In the genomic region with DNA sequence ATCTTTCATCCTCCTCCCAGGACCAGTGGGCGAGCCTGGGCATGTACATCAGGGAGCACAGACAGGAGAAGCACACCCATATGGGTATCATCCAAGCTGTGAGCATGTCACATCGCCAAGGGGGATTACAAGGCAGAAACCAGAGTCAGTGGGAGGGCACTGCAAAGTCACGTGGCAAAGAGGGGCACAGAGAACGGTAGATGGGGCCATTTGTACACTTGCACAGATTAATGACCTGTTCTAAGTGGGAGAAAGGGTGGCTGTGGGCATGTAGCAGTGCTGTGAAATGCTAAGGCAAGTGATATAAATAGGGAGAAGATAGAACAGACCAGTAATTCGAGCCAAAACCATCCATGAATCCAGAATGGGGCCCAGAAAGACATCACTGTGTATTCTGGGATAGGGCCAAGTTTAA, we compare ENCODE assay signal across 11 cellular contexts.
A peak's percentile ranks its signal among the peaks of the same experiment; 100 is the strongest.
DNase-seq lines count a peak whose midpoint lies in the region; ATAC-seq, FAIRE-seq and TF ChIP-seq lines count a peak whose summit lies in the region.
"Had no signal": no experiment of that assay in that cellular context is flagged by ENCODE, and none has a peak within 500 bp of the region (broad histone marks: within the 10 kb centered on the region; RNA-seq: fewer than 3 reads in every experiment).

No MANE protein-coding gene starts in this region.

- no peaks in the 10 kb centered on the region for H3K27me3 Mint-ChIP-seq in dendritic cell treated with granulocyte-macrophage colony-stimulating factor and Interleukin-4, amounts not matched to agents 40 ng/mL and 50 ng/mL, for 4 days
- H3K27me3 Mint-ChIP-seq: effector memory CD8-positive, alpha-beta T cell had no signal

- peaks cover 75% of the 10 kb centered on the region for H3K4me1 Mint-ChIP-seq in dendritic cell treated with granulocyte-macrophage colony-stimulating factor and Interleukin-4, amounts not matched to agents 40 ng/mL and 50 ng/mL, for 4 days (ENCODE audit: low read depth)

- no peaks in the 10 kb centered on the region for H3K9me3 Mint-ChIP-seq in dendritic cell treated with granulocyte-macrophage colony-stimulating factor and Interleukin-4, amounts not matched to agents 40 ng/mL and 50 ng/mL, for 4 days
- H3K9me3 Mint-ChIP-seq: effector memory CD8-positive, alpha-beta T cell had no signal

- no peak overlapping the region for H3K4me3 ChIP-seq in A549

- TF ChIP-seq RAD21 in A549 (conservative IDR thresholded peaks at IDR 0.05 in 1 of 2, IDR thresholded peaks at IDR 0.05 in 1 of 2), result no peak

- POLR2A ChIA-PET in A549 (lab: Yijun Ruan, JAX), result no interaction called here

- TF ChIP-seq CTCF in A549 (IDR thresholded peaks at IDR 0.05), result no peak
- peak; percentile 3 for TF ChIP-seq CTCF in GM10266 (IDR thresholded peaks at IDR 0.05; ENCODE audit: control insufficient read depth, insufficient read depth, low read depth, missing control alignments)

- no peak overlapping the region for H3K4me3 Mint-ChIP-seq in dendritic cell treated with granulocyte-macrophage colony-stimulating factor and Interleukin-4, amounts not matched to agents 40 ng/mL and 50 ng/mL, for 4 days

- CTCF ChIA-PET in A549 (lab: Yijun Ruan, JAX), result interaction anchor here (0.6 to 2.3 kb wide), 2 partner anchors 35 to 325 kb away, joined by 3 to 6 read pairs; no protein-coding TSS in a partner anchor

- peaks cover 5% of the 10 kb centered on the region for H3K4me1 ChIP-seq in A549

- intact Hi-C loops in dendritic cell treated with granulocyte-macrophage colony-stimulating factor and Interleukin-4, amounts not matched to agents 40 ng/mL and 50 ng/mL, for 4 days (cut with micrococcal nuclease), result no loop called here

- no peak for TF ChIP-seq POLR2A in A549 (IDR thresholded peaks at IDR 0.05; ENCODE audit: low read length)

- H3K4me2 ChIP-seq in A549, result no peak overlapping the region

- H3K27ac Mint-ChIP-seq in dendritic cell treated with granulocyte-macrophage colony-stimulating factor and Interleukin-4, amounts not matched to agents 40 ng/mL and 50 ng/mL, for 4 days, result peak overlapping the region; percentile 5

- WGBS in A549 (ENCODE audit: missing lambda C conversion rate), result 49% methylated on average over 5 of the region's 5 CpGs

- H3K27ac ChIP-seq in A549, result peak overlapping the region; percentile 42 to 45; a peak in 4 of 6 replicates

- ATAC-seq in A549 (no peak), GM21360 (IDR thresholded peaks at IDR 0.05; ENCODE audit: unreplicated experiment) (no peak), GM18867 (IDR thresholded peaks at IDR 0.05; ENCODE audit: unreplicated experiment) (no peak)

- no peak for DNase-seq in A549 (ENCODE audit: low read depth in 1 of 2, low spot score in 1 of 2)
- no peak for DNase-seq in GM10266 (ENCODE audit: extremely low spot score)
- DNase-seq in NCI-H69 (lab: John Stamatoyannopoulos, UW), result peak; percentile 91
- no peak for DNase-seq in kidney tubule cell (ENCODE audit: low spot score)
- no peak for DNase-seq in stimulated activated CD4-positive, alpha-beta T cell treated with anti-CD3 and anti-CD28 coated beads, Interleukin-4, amount 100 ng/mL, for 1 hour
- DNase-seq: activated gamma-delta T cell; Calu3; effector memory CD8-positive, alpha-beta T cell had no signal

- no peaks in the 10 kb centered on the region for H3K9me3 ChIP-seq in A549

- TF ChIP-seq EP300 in A549 (IDR thresholded peaks at IDR 0.05), result no peak

- FAIRE-seq in A549 (lab: Jason Lieb, UNC), result no peak

- H3K36me3 Mint-ChIP-seq in dendritic cell treated with granulocyte-macrophage colony-stimulating factor and Interleukin-4, amounts not matched to agents 40 ng/mL and 50 ng/mL, for 4 days (ENCODE audit: low read depth), result peaks cover 52% of the 10 kb centered on the region

TF ChIP-seq in A549, 52 proteins besides CTCF, POLR2A, EP300 and RAD21:
- TF ChIP-seq, protein P1, sequence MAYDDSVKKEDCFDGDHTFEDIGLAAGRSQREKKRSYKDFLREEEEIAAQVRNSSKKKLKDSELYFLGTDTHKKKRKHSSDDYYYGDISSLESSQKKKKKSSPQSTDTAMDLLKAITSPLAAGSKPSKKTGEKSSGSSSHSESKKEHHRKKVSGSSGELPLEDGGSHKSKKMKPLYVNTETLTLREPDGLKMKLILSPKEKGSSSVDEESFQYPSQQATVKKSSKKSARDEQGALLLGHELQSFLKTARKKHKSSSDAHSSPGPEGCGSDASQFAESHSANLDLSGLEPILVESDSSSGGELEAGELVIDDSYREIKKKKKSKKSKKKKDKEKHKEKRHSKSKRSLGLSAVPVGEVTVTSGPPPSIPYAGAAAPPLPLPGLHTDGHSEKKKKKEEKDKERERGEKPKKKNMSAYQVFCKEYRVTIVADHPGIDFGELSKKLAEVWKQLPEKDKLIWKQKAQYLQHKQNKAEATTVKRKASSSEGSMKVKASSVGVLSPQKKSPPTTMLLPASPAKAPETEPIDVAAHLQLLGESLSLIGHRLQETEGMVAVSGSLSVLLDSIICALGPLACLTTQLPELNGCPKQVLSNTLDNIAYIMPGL (CRISPR knock-in tag; IDR thresholded peaks at IDR 0.05; ENCODE audit: borderline replicate concordance), result no peak
- TF ChIP-seq HDAC2 (IDR thresholded peaks at IDR 0.05), result no peak
- no peak for TF ChIP-seq CBX8 (IDR thresholded peaks at IDR 0.05)
- no peak for TF ChIP-seq TP53 (CRISPR knock-in tag; IDR thresholded peaks at IDR 0.05)
- no peak for TF ChIP-seq HEYL (CRISPR knock-in tag; IDR thresholded peaks at IDR 0.05)
- no peak for TF ChIP-seq BHLHE40 (IDR thresholded peaks at IDR 0.05; ENCODE audit: low read depth, low read length)
- TF ChIP-seq MAFK (IDR thresholded peaks at IDR 0.05; ENCODE audit: partially characterized antibody), result no peak
- no peak for TF ChIP-seq PBX3 (IDR thresholded peaks at IDR 0.05)
- no peak for TF ChIP-seq FOXS1 (CRISPR knock-in tag; IDR thresholded peaks at IDR 0.05)
- no peak for TF ChIP-seq SMC3 (IDR thresholded peaks at IDR 0.05)
- no peak for TF ChIP-seq SREBF2 (IDR thresholded peaks at IDR 0.05)
- no peak for TF ChIP-seq GATA3 (IDR thresholded peaks at IDR 0.05; ENCODE audit: borderline replicate concordance)
- TF ChIP-seq MAX (IDR thresholded peaks at IDR 0.05), result no peak
- no peak for TF ChIP-seq RFX5 (IDR thresholded peaks at IDR 0.05)
- TF ChIP-seq KDM5A (IDR thresholded peaks at IDR 0.05), result no peak
- TF ChIP-seq FOSB (CRISPR knock-in tag; IDR thresholded peaks at IDR 0.05), result no peak
- no peak for TF ChIP-seq ZSCAN20 (CRISPR knock-in tag; IDR thresholded peaks at IDR 0.05)
- no peak for TF ChIP-seq CHD4 (IDR thresholded peaks at IDR 0.05; ENCODE audit: borderline replicate concordance)
- TF ChIP-seq HOXA7 (CRISPR knock-in tag; IDR thresholded peaks at IDR 0.05), result no peak
